In genomic region chr2:65922794-65923193, GRCh38 we compare ENCODE assay signal across 14 cellular contexts.
DNase-seq lines count a peak whose midpoint lies in the region; ATAC-seq and TF ChIP-seq lines count a peak whose summit lies in the region.
"Had no signal": no experiment of that assay in that cellular context is flagged by ENCODE, and none has a peak within 500 bp of the region (broad histone marks: within the 10 kb centered on the region; RNA-seq: fewer than 3 reads in every experiment).

No MANE protein-coding gene starts in this region.

- CTCF ChIA-PET in OCI-LY7 (lab: Charles Lee; ENCODE audit: unreplicated experiment), result no interaction called here

- in situ Hi-C loops in gastrocnemius medialis (cut with MboI; ENCODE audit: low sequenced_read_pairs in 4 of 4), result no loop called here

- peak in 3 of 4 donors; percentile 9 to 75 (median 60) for ATAC-seq in heart left ventricle
- ATAC-seq in gastrocnemius medialis, result peak; percentile 54 to 78
- no peak for ATAC-seq in HG03432 (IDR thresholded peaks at IDR 0.05; ENCODE audit: unreplicated experiment)

- H3K9me3 ChIP-seq in heart left ventricle (no peaks in the 10 kb centered on the region), gastrocnemius medialis (no peaks in the 10 kb centered on the region), OCI-LY7 (ENCODE audit: low read length) (no peaks in the 10 kb centered on the region)
- H3K9me3 ChIP-seq: stomach had no signal

- H3K27me3 ChIP-seq in heart left ventricle (no peaks in the 10 kb centered on the region), gastrocnemius medialis (no peaks in the 10 kb centered on the region)
- H3K27me3 ChIP-seq: dorsolateral prefrontal cortex, stomach had no signal

- no peaks in the 10 kb centered on the region for H3K36me3 ChIP-seq in heart left ventricle
- H3K36me3 ChIP-seq in gastrocnemius medialis, result no peaks in the 10 kb centered on the region
- no peaks in the 10 kb centered on the region for H3K36me3 ChIP-seq in OCI-LY7 (ENCODE audit: insufficient read depth, low read length)
- H3K36me3 ChIP-seq: stomach had no signal

- H3K4me3 ChIP-seq in heart left ventricle, result no peak overlapping the region
- H3K4me3 ChIP-seq in gastrocnemius medialis, result no peak overlapping the region
- H3K4me3 ChIP-seq in OCI-LY7 (ENCODE audit: low read depth, low read length, poor library complexity, severe bottlenecking), result no peak overlapping the region
- H3K4me3 ChIP-seq: dorsolateral prefrontal cortex, stomach had no signal

- no peak overlapping the region for H3K4me2 ChIP-seq in OCI-LY7 (ENCODE audit: low read length)

- 39 to 53% (median 43%) methylated on average over 4 of the region's 4 CpGs for WGBS in heart left ventricle, 4 donors

- TF ChIP-seq CTCF in heart left ventricle (IDR thresholded peaks at IDR 0.05) (no peak), gastrocnemius medialis (IDR thresholded peaks at IDR 0.05 in 4 of 5, conservative IDR thresholded peaks at IDR 0.05 in 1 of 5) (no peak), OCI-LY7 (conservative IDR thresholded peaks at IDR 0.05; ENCODE audit: low read length) (no peak)

- H3K27ac ChIP-seq in heart left ventricle (no peak overlapping the region), gastrocnemius medialis (no peak overlapping the region), OCI-LY7 (ENCODE audit: low read depth, low read length, poor library complexity, severe bottlenecking) (no peak overlapping the region)
- H3K27ac ChIP-seq: dorsolateral prefrontal cortex, stomach had no signal

- no peaks in the 10 kb centered on the region for H3K79me2 ChIP-seq in OCI-LY7 (ENCODE audit: insufficient read depth, low read depth, low read length)

- intact Hi-C loops in heart left ventricle (cut with DNase I) (no loop called here), gastrocnemius medialis (cut with DNase I; ENCODE audit: low total_unique reads) (no loop called here), OCI-LY7 (cut with micrococcal nuclease; ENCODE audit: unreplicated experiment) (no loop called here)

- TF ChIP-seq POLR2A in heart left ventricle (IDR thresholded peaks at IDR 0.05) (no peak), gastrocnemius medialis (IDR thresholded peaks at IDR 0.05) (no peak)

- DNase-seq in HT-29 (ENCODE audit: low spot score) (peak; percentile 28), SIG-M5 (lab: John Stamatoyannopoulos, UW) (peak; percentile 46), heart left ventricle (peak in 1 of 5 donors; percentile 33), gastrocnemius medialis (peak; percentile 23 to 39), NCI-H2107 (lab: John Stamatoyannopoulos, UW) (no peak), SK-N-DZ (ENCODE audit: low spot score) (no peak), OCI-LY7 (ENCODE audit: low spot score) (no peak)
- DNase-seq: activated naive CD8-positive, alpha-beta T cell treated with anti-CD3 and anti-CD28 coated beads, Interleukin-2, amount 10 ng/mL, durations not matched to agents 7 days and 5 days; dorsolateral prefrontal cortex; hypothalamus; midbrain; NCI-H1930; stomach had no signal

- H4K20me1 ChIP-seq in OCI-LY7 (ENCODE audit: insufficient read depth, low read length), result no peaks in the 10 kb centered on the region

- BruUV-seq in OCI-LY7 (replicated peaks; lab: Mats Ljungman, UMichigan), result no TSS peak

- no peak overlapping the region for H2AFZ ChIP-seq in OCI-LY7 (ENCODE audit: low read length)

- no peaks in the 10 kb centered on the region for H3K9me2 ChIP-seq in OCI-LY7 (ENCODE audit: insufficient read depth, low read length)

- H3K4me1 ChIP-seq in heart left ventricle (peaks cover 0 to 15% (median 0%) of the 10 kb centered on the region in 12 donors), gastrocnemius medialis (no peaks in the 10 kb centered on the region), OCI-LY7 (ENCODE audit: insufficient read depth, low read length, poor library complexity, severe bottlenecking) (no peaks in the 10 kb centered on the region)

- POLR2A ChIA-PET in OCI-LY7 (lab: Charles Lee), result no interaction called here

Comparison
In these comparisons a context has a peak if more than half of its experiments do, and no peak if none do; other contexts are left out.
1. DNase-seq: peak in HT-29 (single experiment), SIG-M5 (single experiment) and gastrocnemius medialis (2 of 2); none in NCI-H2107 (single experiment), SK-N-DZ (single experiment) and OCI-LY7 (single experiment).